14 cellular contexts compared by ENCODE assay signal in genomic region chr18:58638446-58638845, GRCh38. TPM values are rescaled to one million over a fixed set of nuclear protein-coding genes. Genes with fewer than 3 reads are reported as not detected.
A peak's percentile ranks its signal among the peaks of the same experiment; 100 is the strongest.
DNase-seq lines count a peak whose midpoint lies in the region; ATAC-seq, FAIRE-seq and TF ChIP-seq lines count a peak whose summit lies in the region.
"Had no signal": no experiment of that assay in that cellular context is flagged by ENCODE, and none has a peak within 500 bp of the region (broad histone marks: within the 10 kb centered on the region; RNA-seq: fewer than 3 reads in every experiment).

No MANE protein-coding gene starts in this region.

- H3K27ac Mint-ChIP-seq in activated naive CD8-positive, alpha-beta T cell treated with anti-CD3 and anti-CD28 coated beads for 36 hours: peak overlapping the region; percentile 1
- H3K27ac Mint-ChIP-seq in nephron progenitor cell (peak overlapping the region; percentile 0), neural progenitor cell (no peak overlapping the region)
- H3K27ac Mint-ChIP-seq: activated T-cell treated with anti-CD3 and anti-CD28 coated beads, Interleukin-2, amount 50 U/mL, for 24 hours had no signal

- H3K27ac ChIP-seq in neural progenitor cell (no peak overlapping the region), aorta (ENCODE audit: low read depth in 1 of 2, low read length in 2 of 2) (no peak overlapping the region)
- H3K27ac ChIP-seq: lower lobe of right lung had no signal

- H3K9me3 ChIP-seq in neural progenitor cell (ENCODE audit: low read depth) (no peaks in the 10 kb centered on the region), aorta (ENCODE audit: control insufficient read depth, low read length) (peaks cover 2% of the 10 kb centered on the region)
- H3K9me3 ChIP-seq: lower lobe of right lung had no signal

- no peak for ATAC-seq in left lobe of liver
- no peak for ATAC-seq in aorta (ENCODE audit: low FRiP score)
- ATAC-seq: lower lobe of right lung had no signal

- TF ChIP-seq CTCF in nephron progenitor cell (IDR thresholded peaks at IDR 0.05) (no peak), neural progenitor cell (IDR thresholded peaks at IDR 0.05) (no peak)

- no peaks in the 10 kb centered on the region for H3K36me3 Mint-ChIP-seq in activated naive CD8-positive, alpha-beta T cell treated with anti-CD3 and anti-CD28 coated beads for 36 hours
- no peaks in the 10 kb centered on the region for H3K36me3 Mint-ChIP-seq in nephron progenitor cell (ENCODE audit: low read depth)
- no peaks in the 10 kb centered on the region for H3K36me3 Mint-ChIP-seq in neural progenitor cell

- 65 to 72% methylated on average over 2 of the region's 2 CpGs for WGBS in aorta, 2 donors

- H3K27me3 Mint-ChIP-seq in activated naive CD8-positive, alpha-beta T cell treated with anti-CD3 and anti-CD28 coated beads for 36 hours: no peaks in the 10 kb centered on the region
- no peaks in the 10 kb centered on the region for H3K27me3 Mint-ChIP-seq in nephron progenitor cell (ENCODE audit: low read depth, poor library complexity)
- no peaks in the 10 kb centered on the region for H3K27me3 Mint-ChIP-seq in neural progenitor cell (ENCODE audit: insufficient read depth, low read depth)
- H3K27me3 Mint-ChIP-seq: activated T-cell treated with anti-CD3 and anti-CD28 coated beads, Interleukin-2, amount 50 U/mL, for 24 hours; central memory CD8-positive, alpha-beta T cell had no signal

- no peak overlapping the region for H3K9ac ChIP-seq in neural progenitor cell

- H3K27me3 ChIP-seq in neural progenitor cell (no peaks in the 10 kb centered on the region), aorta (ENCODE audit: control insufficient read depth in 1 of 2, insufficient read depth in 2 of 2, low read length in 1 of 2) (no peaks in the 10 kb centered on the region)

- peaks cover 37% of the 10 kb centered on the region for H3K4me1 Mint-ChIP-seq in activated naive CD8-positive, alpha-beta T cell treated with anti-CD3 and anti-CD28 coated beads for 36 hours
- H3K4me1 Mint-ChIP-seq in nephron progenitor cell (peaks cover 20% of the 10 kb centered on the region), neural progenitor cell (peaks cover 25% of the 10 kb centered on the region)

- H3K4me3 Mint-ChIP-seq in activated naive CD8-positive, alpha-beta T cell treated with anti-CD3 and anti-CD28 coated beads for 36 hours: no peak overlapping the region
- H3K4me3 Mint-ChIP-seq in nephron progenitor cell: no peak overlapping the region
- no peak overlapping the region for H3K4me3 Mint-ChIP-seq in neural progenitor cell
- H3K4me3 Mint-ChIP-seq: activated T-cell treated with anti-CD3 and anti-CD28 coated beads, Interleukin-2, amount 50 U/mL, for 24 hours; central memory CD8-positive, alpha-beta T cell had no signal

- no peaks in the 10 kb centered on the region for H3K9me3 Mint-ChIP-seq in activated naive CD8-positive, alpha-beta T cell treated with anti-CD3 and anti-CD28 coated beads for 36 hours
- H3K9me3 Mint-ChIP-seq in nephron progenitor cell: no peaks in the 10 kb centered on the region
- no peaks in the 10 kb centered on the region for H3K9me3 Mint-ChIP-seq in neural progenitor cell
- H3K9me3 Mint-ChIP-seq: activated T-cell treated with anti-CD3 and anti-CD28 coated beads, Interleukin-2, amount 50 U/mL, for 24 hours; central memory CD8-positive, alpha-beta T cell had no signal

- no peak overlapping the region for H2AFZ ChIP-seq in neural progenitor cell (replicated peaks)

- H3K4me3 ChIP-seq in neural progenitor cell: no peak overlapping the region
- H3K4me3 ChIP-seq in aorta (ENCODE audit: low read length in 2 of 2): no peak overlapping the region
- H3K4me3 ChIP-seq: lower lobe of right lung had no signal

- peak; percentile 66 for FAIRE-seq in GM18507 (lab: Jason Lieb, UNC)

- H3K4me1 ChIP-seq in neural progenitor cell (peaks cover 27% of the 10 kb centered on the region), aorta (ENCODE audit: control insufficient read depth in 1 of 2, insufficient read depth in 2 of 2, low read length in 2 of 2) (no peaks in the 10 kb centered on the region)
- H3K4me1 ChIP-seq: lower lobe of right lung had no signal

- H4K20me1 ChIP-seq in neural progenitor cell (ENCODE audit: low read depth): no peaks in the 10 kb centered on the region

- H3K79me2 ChIP-seq in neural progenitor cell (ENCODE audit: low read depth): no peaks in the 10 kb centered on the region

- peaks cover 18% of the 10 kb centered on the region for H3F3A ChIP-seq in neural progenitor cell (ENCODE audit: low read depth)

- intact Hi-C loops in aorta (cut with DNase I): no loop called here

- no peak overlapping the region for H3K4me2 ChIP-seq in neural progenitor cell

- CTCF ChIA-PET in HEK293T (lab: Yijun Ruan, JAX): interaction anchor here (1.6 kb wide), 1 partner anchor 125 kb away, joined by 5 read pairs; no protein-coding TSS in a partner anchor

- in situ Hi-C loops in KBM-7 (cut with MboI; ENCODE audit: low pct_unique_long_range_greater_than_20kb, low sequenced_read_pairs): no loop called here

- no peak for DNase-seq in GM18507 (ENCODE audit: extremely low spot score, insufficient read length, low read depth)
- DNase-seq in KBM-7: peak; percentile 82
- DNase-seq in activated naive CD8-positive, alpha-beta T cell treated with anti-CD3 and anti-CD28 coated beads for 36 hours: no peak
- DNase-seq in nephron progenitor cell: no peak
- no peak for DNase-seq in neural progenitor cell (ENCODE audit: low spot score)
- DNase-seq in HEK293T (ENCODE audit: extremely low spot score): no peak
- no peak for DNase-seq in left lobe of liver (ENCODE audit: low spot score)
- DNase-seq in aorta: no peak
- DNase-seq: activated T-cell treated with anti-CD3 and anti-CD28 coated beads, Interleukin-2, amount 50 U/mL, for 24 hours; DMS79 treated with DMSO at 0.1 percent for 48 hours; lower lobe of right lung; NCI-H524 had no signal

- H3K36me3 ChIP-seq in neural progenitor cell: no peaks in the 10 kb centered on the region
- no peaks in the 10 kb centered on the region for H3K36me3 ChIP-seq in aorta (ENCODE audit: control insufficient read depth in 1 of 2, insufficient read depth in 2 of 2, low read length in 1 of 2)
- H3K36me3 ChIP-seq: lower lobe of right lung had no signal

- POLR2A ChIA-PET in HEK293T (lab: Yijun Ruan, JAX): no interaction called here

TF ChIP-seq in HEK293T, 16 proteins besides CTCF, POLR2A, EP300 and RAD21:
- TF ChIP-seq FOXM1 (IDR thresholded peaks at IDR 0.05; ENCODE audit: borderline replicate concordance) (no peak), LEF1 (IDR thresholded peaks at IDR 0.05; ENCODE audit: borderline replicate concordance) (no peak), SP1 (IDR thresholded peaks at IDR 0.05) (no peak), ZNF384 (IDR thresholded peaks at IDR 0.05) (no peak), FOXK2 (IDR thresholded peaks at IDR 0.05) (no peak), FOXA1 (IDR thresholded peaks at IDR 0.05) (no peak), TARDBP (IDR thresholded peaks at IDR 0.05) (no peak), BHLHE40 (IDR thresholded peaks at IDR 0.05; ENCODE audit: borderline replicate concordance) (no peak), CTBP1 (IDR thresholded peaks at IDR 0.05; ENCODE audit: borderline replicate concordance) (no peak), L3MBTL2 (conservative IDR thresholded peaks at IDR 0.05) (no peak)
TF ChIP-seq in HEK293T: peak in this region for 0.

RNA-seq across cellular contexts. Expression of gene ALPK2, which starts 9.6 kb away (rescaled TPM):
- total RNA-seq in activated naive CD8-positive, alpha-beta T cell treated with anti-CD3 and anti-CD28 coated beads for 36 hours: under 1 TPM; 0.62 to 0.76 TPM
- total RNA-seq in neural progenitor cell (ENCODE audit: low replicate concordance) (0.15 and 0.24 TPM in 2 replicates), left lobe of liver (5.0 TPM), aorta (under 1 TPM; 0.06 to 0.10 TPM)
- polyA plus RNA-seq in aorta: under 1 TPM in 1 of 2 donors, not detected in 1; 0.38 TPM
- total RNA-seq: lower lobe of right lung; T-helper 2 cell treated with Interferon-gamma antibody and Interleukin-4, amounts not matched to agents 100 ng/mL and 5 ng/mL, for 36 hours had no signal

RNA-seq across cellular contexts. Expression of gene MALT1, which starts 32.8 kb away (rescaled TPM):
- 10 to 100 TPM; 46.2 to 46.5 TPM for total RNA-seq in activated naive CD8-positive, alpha-beta T cell treated with anti-CD3 and anti-CD28 coated beads for 36 hours
- total RNA-seq in neural progenitor cell (ENCODE audit: low replicate concordance) (24.4 and 28.4 TPM in 2 replicates), left lobe of liver (10.4 TPM), aorta (10 to 100 TPM; 21.5 to 27.4 TPM)
- polyA plus RNA-seq in aorta: 1 to 10 TPM; 3.0 to 5.9 TPM
